In genomic region chr22:45208993-45209838, GRCh38 we compare ENCODE assay signal across 9 cellular contexts. TPM values are rescaled to one million over a fixed set of nuclear protein-coding genes. Genes with fewer than 3 reads are reported as not detected.
A peak's percentile ranks its signal among the peaks of the same experiment; 100 is the strongest.
DNase-seq lines count a peak whose midpoint lies in the region; ATAC-seq, FAIRE-seq and TF ChIP-seq lines count a peak whose summit lies in the region.
"Had no signal": no experiment of that assay in that cellular context is flagged by ENCODE, and none has a peak within 500 bp of the region (broad histone marks: within the 10 kb centered on the region; RNA-seq: fewer than 3 reads in every experiment).

No MANE protein-coding gene starts in this region.

- H3F3A ChIP-seq in PC-9 (ENCODE audit: insufficient read depth, low read depth): 0 out of 2 replicates have a peak, but pooled peaks cover 2% of the 10 kb centered on the region

- TF ChIP-seq RAD21 in HepG2 (CRISPR knock-in tag; IDR thresholded peaks at IDR 0.05): peak; percentile 64

- no peaks in the 10 kb centered on the region for H3K9me2 ChIP-seq in PC-9 (ENCODE audit: insufficient read depth)

- in situ Hi-C loops in brain microvascular endothelial cell (cut with HindIII; ENCODE audit: low pct_ligation_motif_present, low sequenced_read_pairs): no loop called here
- in situ Hi-C loops in HepG2 (cut with HindIII; ENCODE audit: extremely low pct_ligation_motif_present, low pct_unique_long_range_greater_than_20kb): no loop called here

- no peaks in the 10 kb centered on the region for H3K27me3 ChIP-seq in PC-9 (ENCODE audit: insufficient read depth, low read depth)
- no peaks in the 10 kb centered on the region for H3K27me3 ChIP-seq in brain microvascular endothelial cell (replicated peaks)
- H3K27me3 ChIP-seq in HepG2 (ENCODE audit: control insufficient read depth in 1 of 2, insufficient read depth in 2 of 2, low read length in 2 of 2): no peaks in the 10 kb centered on the region
- H3K27me3 ChIP-seq in subcutaneous abdominal adipose tissue (ENCODE audit: control insufficient read depth in 5 of 5, insufficient read depth in 4 of 5, low read length in 5 of 5): peaks cover 0 to 24% (median 0%) of the 10 kb centered on the region in 5 donors

- no peak for FAIRE-seq in HepG2 (lab: Jason Lieb, UNC)

- peaks cover 7% of the 10 kb centered on the region; the same call in 1 of the 2 replicates for H4K20me1 ChIP-seq in PC-9 (ENCODE audit: insufficient read depth)
- peaks cover 10% of the 10 kb centered on the region; the same call in 1 of the 2 replicates for H4K20me1 ChIP-seq in HepG2 (ENCODE audit: insufficient read depth, low read length)

- H3K4me1 ChIP-seq in PC-9 (replicated peaks; ENCODE audit: insufficient read depth): no peaks in the 10 kb centered on the region
- H3K4me1 ChIP-seq in HepG2 (ENCODE audit: insufficient read depth, low read length): 0 out of 2 replicates have a peak, but pooled peaks cover 2% of the 10 kb centered on the region
- peaks cover 3 to 47% (median 43%) of the 10 kb centered on the region in 5 donors for H3K4me1 ChIP-seq in subcutaneous abdominal adipose tissue (ENCODE audit: control insufficient read depth in 5 of 5, insufficient read depth in 5 of 5, low read length in 5 of 5)

- ATAC-seq in HepG2 (peak; percentile 46), HG02798 (IDR thresholded peaks at IDR 0.05; ENCODE audit: poor library complexity, unreplicated experiment) (no peak)

- intact Hi-C loops in PC-9 (cut with micrococcal nuclease; ENCODE audit: unreplicated experiment) (no loop called here), HepG2 (cut with micrococcal nuclease; ENCODE audit: unreplicated experiment) (no loop called here)

- H3K9me3 ChIP-seq in PC-9 (ENCODE audit: insufficient read depth, low read depth) (no peaks in the 10 kb centered on the region), HepG2 (ENCODE audit: low read length) (no peaks in the 10 kb centered on the region), subcutaneous abdominal adipose tissue (ENCODE audit: control insufficient read depth in 5 of 5, low read length in 5 of 5) (no peaks in the 10 kb centered on the region)

- H3K79me2 ChIP-seq in PC-9 (ENCODE audit: low read depth) (no peaks in the 10 kb centered on the region), HepG2 (ENCODE audit: insufficient read depth, low read length) (no peaks in the 10 kb centered on the region)

- H2AFZ ChIP-seq in PC-9: no peak overlapping the region
- no peak overlapping the region for H2AFZ ChIP-seq in HepG2 (ENCODE audit: low read length)

- TF ChIP-seq POLR2A in HepG2 (IDR thresholded peaks at IDR 0.05; ENCODE audit: insufficient read depth in 1 of 2, low read depth in 2 of 2, low read length in 2 of 2): no peak

- POLR2A ChIA-PET in PC-9 (lab: Charles Lee; ENCODE audit: unreplicated experiment): no interaction called here
- POLR2A ChIA-PET in HepG2 (lab: Yijun Ruan, JAX): no interaction called here

- H3K27ac ChIP-seq in PC-9 (no peak overlapping the region), brain microvascular endothelial cell (peak overlapping the region; percentile 54), HepG2 (ENCODE audit: extremely low read length, insufficient read depth, low read length) (no peak overlapping the region), subcutaneous abdominal adipose tissue (ENCODE audit: low read depth, low read length) (peak overlapping the region; percentile 23)

- BruUV-seq in PC-9 (replicated peaks; lab: Mats Ljungman, UMichigan) (no TSS peak), HepG2 (replicated peaks; lab: Mats Ljungman, UMichigan) (no TSS peak)

- DNase-seq in NCI-H146 (lab: John Stamatoyannopoulos, UW): peak; percentile 17
- DNase-seq in NCI-H146 treated with DMSO at 0.1 percent for 48 hours (lab: John Stamatoyannopoulos, UW; ENCODE audit: unreplicated experiment): no peak
- DNase-seq in PC-9: no peak
- peak; percentile 90 for DNase-seq in brain microvascular endothelial cell
- no peak for DNase-seq in HepG2 (ENCODE audit: low spot score)
- no peak for DNase-seq in DMS114 treated with DMSO at 0.1 percent for 48 hours (lab: John Stamatoyannopoulos, UW; ENCODE audit: unreplicated experiment)
- DNase-seq: stimulated activated naive B cell treated with anti-CD40 and anti-IgM and Interleukin-4, amounts not matched to agents 10 μg/mL and 1 μg/mL and 100 μg/mL, for 72 hours had no signal

- WGBS in HepG2 (ENCODE audit: low lambda C conversion rate): 85% methylated on average over 12 of the region's 29 CpGs

- H3K9ac ChIP-seq in HepG2 (ENCODE audit: insufficient read depth, low read depth, low read length): no peak overlapping the region
- H3K9ac ChIP-seq in subcutaneous abdominal adipose tissue (ENCODE audit: low read length in 5 of 5): no peak overlapping the region

- H3K4me3 ChIP-seq in PC-9: no peak overlapping the region
- no peak overlapping the region for H3K4me3 ChIP-seq in brain microvascular endothelial cell (ENCODE audit: low read depth, low read length)
- H3K4me3 ChIP-seq in HepG2 (replicated peaks in 1 of 3; ENCODE audit: insufficient read depth in 1 of 3, low read depth in 2 of 3, low read length in 3 of 3): no peak overlapping the region
- H3K4me3 ChIP-seq in subcutaneous abdominal adipose tissue (ENCODE audit: low read depth in 1 of 5, low read length in 5 of 5): no peak overlapping the region

- CTCF ChIA-PET in PC-9 (lab: Charles Lee): no interaction called here
- CTCF ChIA-PET in HepG2 (lab: Yijun Ruan, JAX; ENCODE audit: low intra/inter-chr PET ratio, low total read pairs): no interaction called here

- no peak overlapping the region for H3K4me2 ChIP-seq in PC-9
- H3K4me2 ChIP-seq in HepG2 (ENCODE audit: low read depth, low read length): no peak overlapping the region

- H3K36me3 ChIP-seq in PC-9 (ENCODE audit: low read depth): no peaks in the 10 kb centered on the region
- H3K36me3 ChIP-seq in brain microvascular endothelial cell (replicated peaks): no peaks in the 10 kb centered on the region
- peaks cover 5 to 11% of the 10 kb centered on the region in 2 experiments; a peak in 3 of 5 replicates for H3K36me3 ChIP-seq in HepG2 (replicated peaks in 1 of 2; ENCODE audit: control insufficient read depth in 1 of 2, insufficient read depth in 2 of 2, low read length in 2 of 2)
- H3K36me3 ChIP-seq in subcutaneous abdominal adipose tissue (ENCODE audit: control insufficient read depth in 5 of 5, insufficient read depth in 5 of 5, low read length in 5 of 5): peaks cover 0 to 41% (median 19%) of the 10 kb centered on the region in 5 donors

- TF ChIP-seq CTCF in PC-9 (conservative IDR thresholded peaks at IDR 0.05): peak; percentile 92
- TF ChIP-seq CTCF in brain microvascular endothelial cell (IDR thresholded peaks at IDR 0.05; ENCODE audit: low read depth, low read length, missing control alignments): peak; percentile 92
- peak; percentile 75 for TF ChIP-seq CTCF in HepG2 (CRISPR knock-in tag; IDR thresholded peaks at IDR 0.05)

- no peak for TF ChIP-seq EP300 in HepG2 (IDR thresholded peaks at IDR 0.05; ENCODE audit: low read depth in 2 of 2, low read length in 2 of 2)
- TF ChIP-seq EP300 in HepG2 (CRISPR knock-in tag; IDR thresholded peaks at IDR 0.05; ENCODE audit: borderline replicate concordance): no peak

RNA-seq across cellular contexts. Expression of gene KIAA0930, which starts 31.5 kb away (rescaled TPM):
- total RNA-seq in PC-9 (2021): 55.5 and 62.6 TPM in 2 replicates
- 25.5 and 27.0 TPM in 2 replicates for total RNA-seq in HepG2 (2016; rRNA removed; fragmentation: Illumina TruSeq; extraction: Trizol)
- 8.5 and 8.8 TPM in 2 replicates for total RNA-seq in HepG2 (2016; cell fraction: cytosol; rRNA removed; fragmentation: Illumina TruSeq; extraction: Trizol; ENCODE audit: low read depth)
- total RNA-seq in HepG2 (2016; cell fraction: insoluble cytoplasmic fraction; rRNA removed; fragmentation: Illumina TruSeq; extraction: Trizol): 20.2 and 27.2 TPM in 2 replicates
- total RNA-seq in HepG2 (2016; cell fraction: membrane; rRNA removed; fragmentation: Illumina TruSeq; extraction: Trizol): 26.6 and 27.7 TPM in 2 replicates
- total RNA-seq in HepG2 (2016; cell fraction: nucleus; rRNA removed; fragmentation: Illumina TruSeq; extraction: Trizol): 13.4 and 15.4 TPM in 2 replicates
- polyA plus RNA-seq in HepG2 (2011; rRNA removed): 38.2 and 46.3 TPM in 2 replicates
- 39.3 and 40.1 TPM in 2 replicates for polyA plus RNA-seq in HepG2 (2011; cell fraction: cytosol; rRNA removed)
- 32.6 and 39.0 TPM in 2 replicates for polyA plus RNA-seq in HepG2 (2011; cell fraction: nucleus; rRNA removed)
- polyA plus RNA-seq in HepG2 (2012): 24.1 and 35.1 TPM in 2 replicates
- 14.2 and 17.6 TPM in 2 replicates for polyA plus RNA-seq in HepG2 (2016; cell fraction: cytosol; fragmentation: Illumina TruSeq; extraction: Trizol; ENCODE audit: low read depth)
- 26.4 and 31.5 TPM in 2 replicates for polyA plus RNA-seq in HepG2 (2016; cell fraction: insoluble cytoplasmic fraction; fragmentation: Illumina TruSeq; extraction: Trizol; ENCODE audit: low read depth)
- polyA plus RNA-seq in HepG2 (2016; cell fraction: membrane; fragmentation: Illumina TruSeq; extraction: Trizol; ENCODE audit: low read depth): 30.2 and 31.7 TPM in 2 replicates
- polyA plus RNA-seq in HepG2 (2016; cell fraction: nucleus; fragmentation: Illumina TruSeq; extraction: Trizol; ENCODE audit: insufficient read depth, low read depth): 28.9 and 29.2 TPM in 2 replicates
- 40.1 and 54.5 TPM in 2 replicates for polyA minus RNA-seq in HepG2 (2011; rRNA and poly(A)+ RNA removed; ENCODE audit: low replicate concordance)
- polyA minus RNA-seq in HepG2 (2011; cell fraction: cytosol; rRNA and poly(A)+ RNA removed): 21.4 and 26.1 TPM in 2 replicates
- 4.8 and 8.6 TPM in 2 replicates for polyA minus RNA-seq in HepG2 (2011; cell fraction: nucleus; rRNA and poly(A)+ RNA removed)

RNA-seq across cellular contexts. Expression of gene NUP50, which starts 45.5 kb away (rescaled TPM):
- 84.0 and 118 TPM in 2 replicates for total RNA-seq in PC-9 (2021)
- 52.4 and 71.0 TPM in 2 replicates for total RNA-seq in HepG2 (2016; rRNA removed; fragmentation: Illumina TruSeq; extraction: Trizol)
- total RNA-seq in HepG2 (2016; cell fraction: cytosol; rRNA removed; fragmentation: Illumina TruSeq; extraction: Trizol; ENCODE audit: low read depth): 15.6 and 19.1 TPM in 2 replicates
- total RNA-seq in HepG2 (2016; cell fraction: insoluble cytoplasmic fraction; rRNA removed; fragmentation: Illumina TruSeq; extraction: Trizol): 52.9 and 65.9 TPM in 2 replicates
- 34.7 and 35.1 TPM in 2 replicates for total RNA-seq in HepG2 (2016; cell fraction: membrane; rRNA removed; fragmentation: Illumina TruSeq; extraction: Trizol)
- total RNA-seq in HepG2 (2016; cell fraction: nucleus; rRNA removed; fragmentation: Illumina TruSeq; extraction: Trizol): 39.0 and 40.8 TPM in 2 replicates
- 14.1 and 14.2 TPM in 2 replicates for polyA plus RNA-seq in HepG2 (2011; rRNA removed)
- 10.3 and 10.4 TPM in 2 replicates for polyA plus RNA-seq in HepG2 (2011; cell fraction: cytosol; rRNA removed)
- polyA plus RNA-seq in HepG2 (2011; cell fraction: nucleus; rRNA removed): 8.3 and 10.9 TPM in 2 replicates
- 22.4 and 26.0 TPM in 2 replicates for polyA plus RNA-seq in HepG2 (2012)
- 3.4 and 4.5 TPM in 2 replicates for polyA plus RNA-seq in HepG2 (2016; cell fraction: cytosol; fragmentation: Illumina TruSeq; extraction: Trizol; ENCODE audit: low read depth)
- polyA plus RNA-seq in HepG2 (2016; cell fraction: insoluble cytoplasmic fraction; fragmentation: Illumina TruSeq; extraction: Trizol; ENCODE audit: low read depth): 52.8 and 53.9 TPM in 2 replicates
- 12.1 and 15.0 TPM in 2 replicates for polyA plus RNA-seq in HepG2 (2016; cell fraction: membrane; fragmentation: Illumina TruSeq; extraction: Trizol; ENCODE audit: low read depth)
- polyA plus RNA-seq in HepG2 (2016; cell fraction: nucleus; fragmentation: Illumina TruSeq; extraction: Trizol; ENCODE audit: insufficient read depth, low read depth): 51.2 and 53.1 TPM in 2 replicates
- polyA minus RNA-seq in HepG2 (2011; rRNA and poly(A)+ RNA removed; ENCODE audit: low replicate concordance): 34.7 and 47.0 TPM in 2 replicates
- 14.3 and 15.1 TPM in 2 replicates for polyA minus RNA-seq in HepG2 (2011; cell fraction: cytosol; rRNA and poly(A)+ RNA removed)
- polyA minus RNA-seq in HepG2 (2011; cell fraction: nucleus; rRNA and poly(A)+ RNA removed): 29.2 and 29.4 TPM in 2 replicates

Comparison
In these comparisons a context has a peak if more than half of its experiments do, and no peak if none do; other contexts are left out.
1. DNase-seq: peak in NCI-H146 (single experiment) and brain microvascular endothelial cell (single experiment); none in NCI-H146 treated with DMSO at 0.1 percent for 48 hours (single experiment), PC-9 (0 of 2), HepG2 (single experiment) and DMS114 treated with DMSO at 0.1 percent for 48 hours (single experiment).
2. H3K27ac ChIP-seq: peak in brain microvascular endothelial cell (single experiment) and subcutaneous abdominal adipose tissue (single experiment); none in PC-9 (single experiment) and HepG2 (single experiment).
3. Peak in every context shown above with its lines, with median percentiles within 50 percentile points of each other: CTCF ChIP-seq.